ENCODE assay signal across 24 cellular contexts in the genomic region with DNA sequence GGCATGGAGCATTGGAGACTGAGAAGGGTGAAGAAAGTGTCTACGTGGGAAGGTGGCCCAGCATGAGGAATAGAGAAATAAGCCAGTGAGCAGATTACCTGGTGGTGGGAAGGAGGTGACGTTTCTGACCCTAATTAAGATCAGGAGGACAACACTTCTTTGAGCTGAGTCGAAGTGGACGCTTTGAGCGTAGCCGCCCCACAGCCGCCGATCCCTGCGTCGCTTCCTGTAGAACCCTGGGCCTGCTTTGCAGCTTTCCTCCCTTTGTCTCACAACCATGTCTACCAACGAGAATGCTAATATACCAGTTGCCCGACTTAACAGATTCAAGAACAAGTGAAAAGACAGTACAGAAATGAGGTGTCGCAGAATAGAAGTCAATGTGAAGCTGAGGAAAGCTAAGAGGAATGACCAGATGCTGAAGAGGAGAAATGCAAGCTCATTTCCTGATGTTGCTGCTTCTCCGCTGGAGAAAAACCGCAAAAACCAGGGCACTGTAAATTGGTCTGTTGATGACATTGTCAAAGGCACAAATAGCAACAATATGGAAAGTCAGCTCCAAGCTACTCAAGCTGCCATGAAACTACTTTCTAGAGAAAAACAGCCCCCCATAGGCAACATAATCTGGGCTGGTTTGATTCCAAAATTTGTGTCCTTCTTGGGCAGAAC. TPM values are rescaled to one million over a fixed set of nuclear protein-coding genes. Genes with fewer than 3 reads are reported as not detected.
DNase-seq lines count a peak whose midpoint lies in the region; ATAC-seq, FAIRE-seq and TF ChIP-seq lines count a peak whose summit lies in the region.
"Had no signal": no experiment of that assay in that cellular context is flagged by ENCODE, and none has a peak within 500 bp of the region (broad histone marks: within the 10 kb centered on the region; RNA-seq: fewer than 3 reads in every experiment).

No MANE protein-coding gene starts in this region.

- 0 out of 2 replicates have a peak overlapping the region, but pooled peaks have one; percentile 11 for H2AFZ ChIP-seq in K562 (ENCODE audit: low read depth, low read length)
- H2AFZ ChIP-seq: parathyroid adenoma had no signal

- no peak overlapping the region for H3K4me2 ChIP-seq in K562 (ENCODE audit: insufficient read depth, low read length)
- H3K4me2 ChIP-seq: A549 had no signal

- 75% methylated on average over 15 of the region's 15 CpGs for WGBS in K562 (ENCODE audit: insufficient coverage, low coverage, missing lambda C conversion rate)

- in situ Hi-C loops in K562 (cut with MboI): no loop called here

- H3K27ac ChIP-seq in K562 (ENCODE audit: extremely low read depth, low read depth, low read length) (no peak overlapping the region), subcutaneous abdominal adipose tissue (ENCODE audit: low read depth, low read length) (no peak overlapping the region), uterus (no peak overlapping the region)
- H3K27ac ChIP-seq: A549, parathyroid adenoma, right lobe of liver had no signal

- no peak for TF ChIP-seq POLR2A in K562 (conservative IDR thresholded peaks at IDR 0.05)
- TF ChIP-seq POLR2A in uterus (IDR thresholded peaks at IDR 0.05): no peak

- DNase-seq in Right ventricle myocardium inferior (ENCODE audit: missing footprints) (no peak), left ventricle myocardium superior (no peak), OCI-M1 (lab: John Stamatoyannopoulos, UW) (peak; percentile 49), K562 (ENCODE audit: extremely low read depth in 1 of 4, low spot score in 3 of 4) (no peak), uterus (no peak), NCI-H2171 (lab: John Stamatoyannopoulos, UW) (no peak), pons (ENCODE audit: low spot score) (no peak)
- DNase-seq: activated naive CD4-positive, alpha-beta T cell treated with Interleukin-2 at 50 U/mL for 16 hours; activated T-cell treated with anti-CD3 and anti-CD28 coated beads, Interleukin-2, amount 50 U/mL, for 4 hours; amygdala; BE2C; dermis blood vessel endothelial cell; EL; natural killer cell; NCI-H1694 treated with DMSO at 0.1 percent for 48 hours; NCI-H774; right lobe of liver; stimulated activated CD4-positive, alpha-beta T cell treated with anti-CD3 and anti-CD28 coated beads, Interleukin-15, amount 100 ng/mL, for 24 hours; stimulated activated CD8-positive, alpha-beta memory T cell treated with anti-CD3 and anti-CD28 coated beads, Interleukin-4, amount 100 ng/mL, for 48 hours had no signal

- ATAC-seq in Right ventricle myocardium inferior (peak; percentile 52), left ventricle myocardium superior (no peak), K562 (no peak)
- ATAC-seq: A549; activated T-cell treated with anti-CD3 and anti-CD28 coated beads, Interleukin-2, amount 50 U/mL, for 4 hours; HepG2; right lobe of liver had no signal

- TF ChIP-seq EP300 in K562 (IDR thresholded peaks at IDR 0.05; ENCODE audit: low read length): no peak

- no peaks in the 10 kb centered on the region for H4K20me1 ChIP-seq in K562 (replicated peaks; ENCODE audit: control insufficient read depth, insufficient read depth, low read length)

- H3K36me3 ChIP-seq in K562 (ENCODE audit: control insufficient read depth, insufficient read depth, low read length) (no peaks in the 10 kb centered on the region), subcutaneous abdominal adipose tissue (ENCODE audit: control insufficient read depth in 5 of 5, insufficient read depth in 5 of 5, low read length in 5 of 5) (no peaks in the 10 kb centered on the region), uterus (no peaks in the 10 kb centered on the region)
- H3K36me3 ChIP-seq: BE2C, right lobe of liver had no signal

- H3K4me3 ChIP-seq in K562: no peak overlapping the region
- peak overlapping the region; percentile 1 to 57 (median 41) for H3K4me3 ChIP-seq in subcutaneous abdominal adipose tissue (ENCODE audit: low read depth in 1 of 5, low read length in 5 of 5)
- H3K4me3 ChIP-seq in uterus: no peak overlapping the region
- H3K4me3 ChIP-seq: A549, right lobe of liver had no signal

- H3K79me2 ChIP-seq in K562 (ENCODE audit: control insufficient read depth, insufficient read depth, low read length): no peaks in the 10 kb centered on the region
- H3K79me2 ChIP-seq: parathyroid adenoma had no signal

- CTCF ChIA-PET in K562 (lab: Yijun Ruan, JAX; ENCODE audit: low intra/inter-chr PET ratio): no interaction called here

- TF ChIP-seq CTCF in K562 (IDR thresholded peaks at IDR 0.05 in 2 of 3, conservative IDR thresholded peaks at IDR 0.05 in 1 of 3; ENCODE audit: insufficient read depth in 2 of 3, low read depth in 1 of 3, low read length in 3 of 3) (no peak), uterus (IDR thresholded peaks at IDR 0.05) (no peak)

- no peaks in the 10 kb centered on the region for H3K9me3 ChIP-seq in K562 (replicated peaks; ENCODE audit: control insufficient read depth, insufficient read depth, low read depth, low read length)
- no peaks in the 10 kb centered on the region for H3K9me3 ChIP-seq in subcutaneous abdominal adipose tissue (ENCODE audit: control insufficient read depth in 5 of 5, low read length in 5 of 5)
- H3K9me3 ChIP-seq in uterus: no peaks in the 10 kb centered on the region
- H3K9me3 ChIP-seq: A549, BE2C, right lobe of liver had no signal

- H3K4me1 ChIP-seq in K562 (replicated peaks in 1 of 2; ENCODE audit: control insufficient read depth in 2 of 2, insufficient read depth in 2 of 2, low read length in 2 of 2) (peaks cover 0 to 15% of the 10 kb centered on the region in 2 experiments; a peak in 3 of 5 replicates), subcutaneous abdominal adipose tissue (ENCODE audit: control insufficient read depth in 5 of 5, insufficient read depth in 5 of 5, low read length in 5 of 5) (peaks cover 0 to 9% (median 0%) of the 10 kb centered on the region in 5 donors), uterus (peaks cover 0 to 4% of the 10 kb centered on the region in 2 donors)
- H3K4me1 ChIP-seq: A549, BE2C, parathyroid adenoma had no signal

- intact Hi-C loops in Right ventricle myocardium inferior (cut with DNase I): no loop called here
- intact Hi-C loops in left ventricle myocardium superior (cut with micrococcal nuclease): no loop called here
- intact Hi-C loops in K562 (cut with micrococcal nuclease): no loop called here
- intact Hi-C loops in uterus (cut with DNase I; ENCODE audit: low total_unique reads): no loop called here

- H3K9ac ChIP-seq in K562 (ENCODE audit: insufficient read depth in 1 of 2, low read depth in 2 of 2, low read length in 2 of 2) (no peak overlapping the region), subcutaneous abdominal adipose tissue (ENCODE audit: low read length in 5 of 5) (peak overlapping the region in 1 of 5 donors; percentile 33)
- H3K9ac ChIP-seq: parathyroid adenoma had no signal

- FAIRE-seq in K562 (lab: Jason Lieb, UNC): no peak
- FAIRE-seq: A549, H1, HepG2 had no signal

- no TSS peak for BruUV-seq in K562 (replicated peaks; lab: Mats Ljungman, UMichigan)

- no peak for TF ChIP-seq RAD21 in K562 (CRISPR knock-in tag; conservative IDR thresholded peaks at IDR 0.05 in 1 of 2, IDR thresholded peaks at IDR 0.05 in 1 of 2)

- H3K9me1 ChIP-seq in K562 (ENCODE audit: control insufficient read depth, insufficient read depth, low read length): no peaks in the 10 kb centered on the region

- H3K27me3 ChIP-seq in K562 (ENCODE audit: control insufficient read depth in 2 of 2, insufficient read depth in 2 of 2, low read length in 2 of 2) (no peaks in the 10 kb centered on the region), subcutaneous abdominal adipose tissue (ENCODE audit: control insufficient read depth in 5 of 5, insufficient read depth in 4 of 5, low read length in 5 of 5) (no peaks in the 10 kb centered on the region), uterus (no peaks in the 10 kb centered on the region)
- H3K27me3 ChIP-seq: BE2C, right lobe of liver had no signal

- POLR2A ChIA-PET in K562 (lab: Yijun Ruan, JAX): interaction anchor here (1.2 to 1.8 kb wide), 2 partner anchors 13 to 16 kb away, joined by 3 to 4 read pairs; no protein-coding TSS in a partner anchor

TF ChIP-seq in K562, 482 proteins besides CTCF, POLR2A, EP300 and RAD21:
- peak; percentile 40; the same call in 1 of the 2 replicates for TF ChIP-seq NFE2 (IDR thresholded peaks at IDR 0.05; ENCODE audit: low read depth)
- TF ChIP-seq KDM2B (CRISPR knock-in tag; IDR thresholded peaks at IDR 0.05): no peak
- no peak for TF ChIP-seq HDAC8 (tag; IDR thresholded peaks at IDR 0.05)
TF ChIP-seq in K562: peak in this region for 1.

RNA-seq across cellular contexts. Expression of gene ANTXR2, which starts 6.4 kb away (rescaled TPM):
- total RNA-seq in Right ventricle myocardium inferior: 48.1 TPM
- total RNA-seq in left ventricle myocardium superior: 48.9 TPM
- 163 and 271 TPM in 2 replicates for total RNA-seq in K562 (2011; cell fraction: chromatin; rRNA removed; ENCODE audit: low replicate concordance)
- 73.4 and 76.1 TPM in 2 replicates for total RNA-seq in K562 (2011; cell fraction: nucleolus; rRNA removed)
- total RNA-seq in K562 (2011; cell fraction: nucleoplasm; rRNA removed): 102 and 117 TPM in 2 replicates
- 39.1 and 50.5 TPM in 2 replicates for total RNA-seq in K562 (2014; rRNA removed)
- total RNA-seq in K562 (2014; rRNA removed; fragmentation: Illumina TruSeq; extraction: Trizol): 75.4 and 103 TPM in 2 replicates
- 60.3 and 61.8 TPM in 2 replicates for total RNA-seq in K562 (2015; rRNA removed; fragmentation: Illumina TruSeq; extraction: Trizol)
- 68.1 and 83.8 TPM in 2 replicates for total RNA-seq in K562 (2021)
- polyA plus RNA-seq in K562 (2011; rRNA removed): 51.7 and 79.1 TPM in 2 replicates
- polyA plus RNA-seq in K562 (2011; cell fraction: cytosol; rRNA removed): 10.2 and 18.4 TPM in 2 replicates
- polyA plus RNA-seq in K562 (2011; cell fraction: nucleus; rRNA removed): 42.2 and 47.3 TPM in 2 replicates
- 69.7 and 118 TPM in 2 replicates for polyA plus RNA-seq in K562 (2012)
- polyA plus RNA-seq in K562 (2014; fragmentation: Illumina TruSeq; extraction: Trizol): 62.5 and 71.0 TPM in 2 replicates
- 10 to 100 TPM; 10.1 to 26.6 TPM for polyA plus RNA-seq in K562 (2014; fragmentation: Nextera tagmentation; extraction: Ambion mirVana)
- 34.8 and 37.4 TPM in 2 replicates for polyA plus RNA-seq in K562 (2014; rRNA removed)
- 139 and 146 TPM in 2 replicates for polyA minus RNA-seq in K562 (2011; rRNA and poly(A)+ RNA removed)
- polyA minus RNA-seq in K562 (2011; cell fraction: cytosol; rRNA and poly(A)+ RNA removed): 33.9 and 51.2 TPM in 2 replicates
- polyA minus RNA-seq in K562 (2011; cell fraction: nucleus; rRNA and poly(A)+ RNA removed): 92.2 and 147 TPM in 2 replicates
- total RNA-seq in uterus: 100 to 1,000 TPM in 3 of 4 donors, 10 to 100 TPM in 1; 51.8 to 182 (median 144) TPM

Comparison
In these comparisons a context has a peak if more than half of its experiments do, and no peak if none do; other contexts are left out.
1. H3K4me3 ChIP-seq: peak in subcutaneous abdominal adipose tissue (5 of 5); none in K562 (single experiment) and uterus (0 of 2).